Comparison of ENCODE assay signal across 7 cellular contexts in the genomic region with DNA sequence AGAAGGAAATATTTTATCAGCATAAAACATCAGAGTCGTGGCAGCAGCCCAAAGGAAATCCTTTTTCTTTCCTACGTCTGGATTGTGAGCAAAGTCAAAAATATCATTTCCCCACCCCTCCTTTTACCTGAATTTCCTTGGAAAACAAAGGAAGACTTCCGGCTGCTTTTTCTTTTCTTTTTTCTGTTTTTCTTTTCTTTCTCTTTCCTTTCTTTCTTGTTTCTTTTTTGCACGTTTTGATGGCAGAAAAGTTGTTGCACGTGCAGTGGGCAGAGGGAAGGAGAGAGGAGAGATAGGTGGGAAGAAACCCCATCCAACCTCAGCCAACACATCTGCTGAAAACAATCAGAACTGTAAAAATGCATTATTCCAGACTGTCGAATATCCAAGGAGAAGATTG. TPM values are rescaled to one million over a fixed set of nuclear protein-coding genes. Genes with fewer than 3 reads are reported as not detected.
DNase-seq lines count a peak whose midpoint lies in the region; ATAC-seq, FAIRE-seq and TF ChIP-seq lines count a peak whose summit lies in the region.

No MANE protein-coding gene starts in this region.

- no peaks in the 10 kb centered on the region for H3K9me3 Mint-ChIP-seq in activated naive CD8-positive, alpha-beta T cell treated with anti-CD3 and anti-CD28 coated beads for 36 hours

- no peak for TF ChIP-seq EP300 in stomach (IDR thresholded peaks at IDR 0.05)

- H3K4me1 ChIP-seq in kidney (ENCODE audit: control insufficient read depth in 1 of 2, insufficient read depth in 1 of 2, low read depth in 1 of 2, low read length in 2 of 2) (peaks cover 0 to 5% of the 10 kb centered on the region in 2 donors), stomach (peaks cover 4 to 41% (median 25%) of the 10 kb centered on the region in 4 donors)

- H3K27ac ChIP-seq in HL-60 (replicated peaks) (no peak overlapping the region), kidney (ENCODE audit: low read depth in 2 of 2, low read length in 2 of 2) (peak overlapping the region; percentile 95 to 98), stomach (peak overlapping the region; percentile 89 to 99 (median 95))

- H3K27me3 Mint-ChIP-seq in activated naive CD8-positive, alpha-beta T cell treated with anti-CD3 and anti-CD28 coated beads for 36 hours = peaks cover 58% of the 10 kb centered on the region

- H3K4me3 Mint-ChIP-seq in activated naive CD8-positive, alpha-beta T cell treated with anti-CD3 and anti-CD28 coated beads for 36 hours = peak overlapping the region; percentile 87

- TF ChIP-seq POLR2A in stomach (IDR thresholded peaks at IDR 0.05) = no peak

- H3K9ac ChIP-seq in kidney (ENCODE audit: low read length in 2 of 2) = peak overlapping the region; percentile 77 to 87

- H3K9me3 ChIP-seq in kidney (ENCODE audit: control insufficient read depth in 1 of 2, low read length in 2 of 2) (no peaks in the 10 kb centered on the region), stomach (no peaks in the 10 kb centered on the region)

- H3K27me3 ChIP-seq in HL-60 (ENCODE audit: insufficient read depth, poor library complexity, severe bottlenecking) (peaks cover 36% of the 10 kb centered on the region), stomach (peaks cover 0 to 7% (median 0%) of the 10 kb centered on the region in 3 donors)

- DNase-seq in HL-60 (ENCODE audit: low read depth in 1 of 2, low spot score in 1 of 2) = no peak
- DNase-seq in activated naive CD8-positive, alpha-beta T cell treated with anti-CD3 and anti-CD28 coated beads for 36 hours = no peak
- DNase-seq in kidney = no peak
- no peak for DNase-seq in stomach
- DNase-seq in GM19239 (ENCODE audit: insufficient read length, low spot score) = no peak

- H3K27ac Mint-ChIP-seq in activated naive CD8-positive, alpha-beta T cell treated with anti-CD3 and anti-CD28 coated beads for 36 hours = no peak overlapping the region

- peaks cover 3% of the 10 kb centered on the region for H3K36me3 Mint-ChIP-seq in activated naive CD8-positive, alpha-beta T cell treated with anti-CD3 and anti-CD28 coated beads for 36 hours

- intact Hi-C loops in kidney (cut with DNase I) (no loop called here), stomach (cut with DNase I; ENCODE audit: low total_unique reads) (no loop called here)

- FAIRE-seq in kidney (lab: Jason Lieb, UNC) (no peak), GM19239 (lab: Jason Lieb, UNC) (no peak)

- H3K4me3 ChIP-seq in HL-60 (replicated peaks; ENCODE audit: insufficient read depth, low read length) = peak overlapping the region; percentile 82
- peak overlapping the region; percentile 83 for H3K4me3 ChIP-seq in kidney (ENCODE audit: low read length in 2 of 2)
- peak overlapping the region; percentile 61 to 93 (median 83) for H3K4me3 ChIP-seq in stomach

- TF ChIP-seq CTCF in HL-60 (IDR thresholded peaks at IDR 0.05; ENCODE audit: insufficient read depth, low read length) (no peak), kidney (IDR thresholded peaks at IDR 0.05; ENCODE audit: borderline replicate concordance, extremely low read depth, insufficient read depth) (no peak), stomach (IDR thresholded peaks at IDR 0.05) (no peak)

- 0 to 2% (median 1%) methylated on average over 6 of the region's 6 CpGs for WGBS in stomach, 5 donors

- H3K4me1 Mint-ChIP-seq in activated naive CD8-positive, alpha-beta T cell treated with anti-CD3 and anti-CD28 coated beads for 36 hours = peaks cover 27% of the 10 kb centered on the region

- H3K36me3 ChIP-seq in kidney (ENCODE audit: control insufficient read depth in 1 of 2, insufficient read depth in 2 of 2, low read length in 2 of 2) (no peaks in the 10 kb centered on the region), stomach (no peaks in the 10 kb centered on the region)

- ATAC-seq in HG03108 (IDR thresholded peaks at IDR 0.05; ENCODE audit: unreplicated experiment) (no peak), GM19395 (IDR thresholded peaks at IDR 0.05; ENCODE audit: unreplicated experiment) (no peak)

RNA-seq across cellular contexts. Expression of gene MYO1E, which starts 0.5 kb away (rescaled TPM):
- total RNA-seq in activated naive CD8-positive, alpha-beta T cell treated with anti-CD3 and anti-CD28 coated beads for 36 hours = 10 to 100 TPM; 51.0 to 61.0 TPM
- 198 TPM for total RNA-seq in kidney
- 41.9 TPM for polyA plus RNA-seq in kidney (ENCODE audit: insufficient read depth, low read depth, low replicate concordance)
- 100 to 1,000 TPM in 2 of 5 donors, 10 to 100 TPM in 3; 33.5 to 380 (median 70.6) TPM for total RNA-seq in stomach
- polyA plus RNA-seq in stomach = 10 to 100 TPM; 15.1 to 25.0 (median 15.7) TPM
